Comparison of ENCODE assay signal across 8 cellular contexts in the genomic region with DNA sequence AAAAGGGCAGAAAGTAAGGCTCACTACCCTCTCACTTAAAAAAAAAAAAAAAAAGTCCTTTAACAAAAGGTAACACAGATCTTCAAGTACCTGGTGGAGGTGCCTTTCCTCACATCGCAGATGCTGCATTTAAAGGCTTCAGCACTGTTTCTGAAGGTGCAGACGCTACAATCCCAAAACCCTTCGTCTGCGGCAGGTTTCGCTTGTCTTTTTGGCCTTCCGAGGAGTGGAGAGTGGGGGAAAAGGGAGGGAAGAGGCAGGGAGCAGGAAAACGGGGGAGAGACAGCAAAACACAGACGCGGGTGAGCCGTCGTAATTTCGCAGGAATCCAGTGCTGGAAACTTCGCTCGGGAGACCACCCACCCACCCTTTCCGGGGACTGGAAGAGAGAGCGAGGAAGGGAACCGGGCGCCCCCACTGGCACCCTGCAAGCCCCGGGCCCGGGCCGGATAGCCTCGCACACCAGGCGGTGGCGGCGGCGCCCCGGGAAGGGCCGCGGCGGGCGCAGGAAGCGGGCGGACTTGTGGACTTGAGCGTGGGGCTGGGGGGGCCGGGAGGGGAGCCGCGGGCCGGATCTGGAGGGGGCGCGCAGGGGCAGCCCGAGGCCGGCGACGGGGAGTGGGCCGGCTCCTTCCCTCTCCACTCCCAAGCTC. TPM values are rescaled to one million over a fixed set of nuclear protein-coding genes. Genes with fewer than 3 reads are reported as not detected.
A peak's percentile ranks its signal among the peaks of the same experiment; 100 is the strongest.
DNase-seq lines count a peak whose midpoint lies in the region; ATAC-seq and TF ChIP-seq lines count a peak whose summit lies in the region.

A gene (minus strand): TSS at position 216 of the 653 bp plus-strand sequence.

- no peak for TF ChIP-seq RAD21 in Ishikawa (IDR thresholded peaks at IDR 0.05; ENCODE audit: low read depth)

- peaks cover 4% of the 10 kb centered on the region for H3K27me3 Mint-ChIP-seq in activated CD4-positive, alpha-beta T cell treated with anti-CD3 and anti-CD28 coated beads, Interleukin-2, amount 10 ng/mL, durations not matched to agents 7 days and 5 days
- peaks cover 11 to 16% (median 13%) of the 10 kb centered on the region in 3 donors for H3K27me3 Mint-ChIP-seq in naive B cell

- H3K27ac Mint-ChIP-seq in activated CD4-positive, alpha-beta T cell treated with anti-CD3 and anti-CD28 coated beads, Interleukin-2, amount 10 ng/mL, durations not matched to agents 7 days and 5 days, result peak within 1 kb of the TSS; percentile 97
- H3K27ac Mint-ChIP-seq in naive B cell, result peak within 1 kb of the TSS; percentile 87 to 99 (median 97)

- intact Hi-C loops in aorta (cut with DNase I), result loop anchor here (2.0 to 10.0 kb wide), 3 partner anchors 36 to 358 kb away; no protein-coding TSS in a partner anchor

- H3K4me3 ChIP-seq in aorta (ENCODE audit: low read length in 2 of 2), result peak within 1 kb of the TSS; percentile 36 to 78

- H3K4me1 ChIP-seq in aorta (ENCODE audit: control insufficient read depth in 1 of 2, insufficient read depth in 2 of 2, low read length in 2 of 2), result no peaks in the 10 kb centered on the region

- ATAC-seq in GM21528 (IDR thresholded peaks at IDR 0.05; ENCODE audit: low FRiP score, unreplicated experiment) (peak; percentile 24), naive B cell (ENCODE audit: low read depth in 2 of 2) (peak; percentile 13 to 17), aorta (ENCODE audit: low FRiP score) (peak; percentile 77), GM18517 (IDR thresholded peaks at IDR 0.05; ENCODE audit: unreplicated experiment) (no peak)

- WGBS in aorta, 2 donors, result 0% methylated on average over 22 to 45 of the region's 45 CpGs

- peak within 1 kb of the TSS; percentile 95 for H3K4me3 Mint-ChIP-seq in activated CD4-positive, alpha-beta T cell treated with anti-CD3 and anti-CD28 coated beads, Interleukin-2, amount 10 ng/mL, durations not matched to agents 7 days and 5 days
- H3K4me3 Mint-ChIP-seq in naive B cell, result peak within 1 kb of the TSS; percentile 96 to 100 (median 98)

- no peaks in the 10 kb centered on the region for H3K27me3 ChIP-seq in aorta (ENCODE audit: control insufficient read depth in 1 of 2, insufficient read depth in 2 of 2, low read length in 1 of 2)

- no peak for TF ChIP-seq EP300 in Ishikawa (IDR thresholded peaks at IDR 0.05; ENCODE audit: borderline replicate concordance)

- no peaks in the 10 kb centered on the region for H3K36me3 ChIP-seq in aorta (ENCODE audit: control insufficient read depth in 1 of 2, insufficient read depth in 2 of 2, low read length in 1 of 2)

- no peak for TF ChIP-seq POLR2A in erythroblast (IDR thresholded peaks at IDR 0.05; ENCODE audit: low read length)

- CTCF ChIA-PET in activated CD4-positive, alpha-beta T cell treated with anti-CD3 and anti-CD28 coated beads, Interleukin-2, amount 10 ng/mL, durations not matched to agents 7 days and 5 days (lab: Charles Lee), result interaction anchor here (0.9 to 1.0 kb wide), 2 partner anchors 175 to 186 kb away, joined by 3 to 4 read pairs; no protein-coding TSS in a partner anchor

- DNase-seq in EL, result peak; percentile 48
- peak; percentile 38 for DNase-seq in activated CD4-positive, alpha-beta T cell treated with anti-CD3 and anti-CD28 coated beads, Interleukin-2, amount 10 ng/mL, durations not matched to agents 7 days and 5 days
- DNase-seq in erythroblast (lab: John Stamatoyannopoulos, UW), result peak; percentile 65 to 77
- DNase-seq in naive B cell, result no peak
- no peak for DNase-seq in aorta

- H3K4me1 Mint-ChIP-seq in activated CD4-positive, alpha-beta T cell treated with anti-CD3 and anti-CD28 coated beads, Interleukin-2, amount 10 ng/mL, durations not matched to agents 7 days and 5 days, result peaks cover 48% of the 10 kb centered on the region
- peaks cover 36 to 54% (median 45%) of the 10 kb centered on the region in 3 donors for H3K4me1 Mint-ChIP-seq in naive B cell

- H3K9me3 ChIP-seq in aorta (ENCODE audit: control insufficient read depth, low read length), result no peaks in the 10 kb centered on the region

- peaks cover 31% of the 10 kb centered on the region for H3K36me3 Mint-ChIP-seq in activated CD4-positive, alpha-beta T cell treated with anti-CD3 and anti-CD28 coated beads, Interleukin-2, amount 10 ng/mL, durations not matched to agents 7 days and 5 days (ENCODE audit: low read depth)
- H3K36me3 Mint-ChIP-seq in naive B cell, result peaks cover 5 to 7% of the 10 kb centered on the region in 2 donors

- peak within 1 kb of the TSS in 1 of 2 donors; percentile 52 for H3K27ac ChIP-seq in aorta (ENCODE audit: low read depth in 1 of 2, low read length in 2 of 2)

- POLR2A ChIA-PET in activated CD4-positive, alpha-beta T cell treated with anti-CD3 and anti-CD28 coated beads, Interleukin-2, amount 10 ng/mL, durations not matched to agents 7 days and 5 days (lab: Charles Lee), result interaction anchor here (0.5 kb wide), 1 partner anchor 40 kb away, joined by 3 read pairs; no protein-coding TSS in a partner anchor

- no peaks in the 10 kb centered on the region for H3K9me3 Mint-ChIP-seq in activated CD4-positive, alpha-beta T cell treated with anti-CD3 and anti-CD28 coated beads, Interleukin-2, amount 10 ng/mL, durations not matched to agents 7 days and 5 days
- no peaks in the 10 kb centered on the region for H3K9me3 Mint-ChIP-seq in naive B cell

TF ChIP-seq in Ishikawa, 13 proteins besides CTCF, POLR2A, EP300 and RAD21:
- TF ChIP-seq, protein P1, sequence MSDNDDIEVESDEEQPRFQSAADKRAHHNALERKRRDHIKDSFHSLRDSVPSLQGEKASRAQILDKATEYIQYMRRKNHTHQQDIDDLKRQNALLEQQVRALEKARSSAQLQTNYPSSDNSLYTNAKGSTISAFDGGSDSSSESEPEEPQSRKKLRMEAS (IDR thresholded peaks at IDR 0.05), result peak; percentile 50
- TF ChIP-seq ZBTB7A (IDR thresholded peaks at IDR 0.05; ENCODE audit: low read depth), result peak; percentile 60
- TF ChIP-seq, protein P2, sequence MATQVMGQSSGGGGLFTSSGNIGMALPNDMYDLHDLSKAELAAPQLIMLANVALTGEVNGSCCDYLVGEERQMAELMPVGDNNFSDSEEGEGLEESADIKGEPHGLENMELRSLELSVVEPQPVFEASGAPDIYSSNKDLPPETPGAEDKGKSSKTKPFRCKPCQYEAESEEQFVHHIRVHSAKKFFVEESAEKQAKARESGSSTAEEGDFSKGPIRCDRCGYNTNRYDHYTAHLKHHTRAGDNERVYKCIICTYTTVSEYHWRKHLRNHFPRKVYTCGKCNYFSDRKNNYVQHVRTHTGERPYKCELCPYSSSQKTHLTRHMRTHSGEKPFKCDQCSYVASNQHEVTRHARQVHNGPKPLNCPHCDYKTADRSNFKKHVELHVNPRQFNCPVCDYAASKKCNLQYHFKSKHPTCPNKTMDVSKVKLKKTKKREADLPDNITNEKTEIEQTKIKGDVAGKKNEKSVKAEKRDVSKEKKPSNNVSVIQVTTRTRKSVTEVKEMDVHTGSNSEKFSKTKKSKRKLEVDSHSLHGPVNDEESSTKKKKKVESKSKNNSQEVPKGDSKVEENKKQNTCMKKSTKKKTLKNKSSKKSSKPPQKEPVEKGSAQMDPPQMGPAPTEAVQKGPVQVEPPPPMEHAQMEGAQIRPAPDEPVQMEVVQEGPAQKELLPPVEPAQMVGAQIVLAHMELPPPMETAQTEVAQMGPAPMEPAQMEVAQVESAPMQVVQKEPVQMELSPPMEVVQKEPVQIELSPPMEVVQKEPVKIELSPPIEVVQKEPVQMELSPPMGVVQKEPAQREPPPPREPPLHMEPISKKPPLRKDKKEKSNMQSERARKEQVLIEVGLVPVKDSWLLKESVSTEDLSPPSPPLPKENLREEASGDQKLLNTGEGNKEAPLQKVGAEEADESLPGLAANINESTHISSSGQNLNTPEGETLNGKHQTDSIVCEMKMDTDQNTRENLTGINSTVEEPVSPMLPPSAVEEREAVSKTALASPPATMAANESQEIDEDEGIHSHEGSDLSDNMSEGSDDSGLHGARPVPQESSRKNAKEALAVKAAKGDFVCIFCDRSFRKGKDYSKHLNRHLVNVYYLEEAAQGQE (IDR thresholded peaks at IDR 0.05; ENCODE audit: low read depth), result no peak
- 0 out of 2 replicates have a peak, but pooled peaks have one; percentile 24 for TF ChIP-seq TAF1 (IDR thresholded peaks at IDR 0.05; ENCODE audit: low read depth)

RNA-seq across cellular contexts. Expression of the gene that starts here (rescaled TPM):
- total RNA-seq in activated CD4-positive, alpha-beta T cell treated with anti-CD3 and anti-CD28 coated beads, Interleukin-2, amount 10 ng/mL, durations not matched to agents 7 days and 5 days, result 10 to 100 TPM; 11.4 to 12.4 TPM
- polyA plus RNA-seq in naive B cell (ENCODE audit: low read depth in 6 of 6) (1 to 10 TPM; 1.9 to 3.3 (median 2.8) TPM), aorta (1 to 10 TPM; 4.8 to 7.5 TPM)
- total RNA-seq in aorta, result 10 to 100 TPM; 12.6 to 15.1 TPM

Comparison
In these comparisons a context has a peak if more than half of its experiments do, and no peak if none do; other contexts are left out.
1. DNase-seq: peak in EL (single experiment), activated CD4-positive, alpha-beta T cell treated with anti-CD3 and anti-CD28 coated beads, Interleukin-2, amount 10 ng/mL, durations not matched to agents 7 days and 5 days (single experiment) and erythroblast (2 of 2); none in naive B cell (single experiment) and aorta (0 of 2).